ENCODE assay signal across 8 cellular contexts in genomic region chr4:472881-473574, GRCh38. TPM values are rescaled to one million over a fixed set of nuclear protein-coding genes. Genes with fewer than 3 reads are reported as not detected.
DNase-seq lines count a peak whose midpoint lies in the region; ATAC-seq, FAIRE-seq and TF ChIP-seq lines count a peak whose summit lies in the region.

No MANE protein-coding gene starts in this region.

- TF ChIP-seq CTCF in foreskin fibroblast (IDR thresholded peaks at IDR 0.05; ENCODE audit: low read depth, low read length): no peak
- TF ChIP-seq CTCF in pancreas (IDR thresholded peaks at IDR 0.05): no peak
- TF ChIP-seq CTCF in GM10248 (IDR thresholded peaks at IDR 0.05; ENCODE audit: control extremely low read depth, extremely low read depth, low read depth, missing control alignments): no peak

- POLR2A ChIA-PET in GM10248 (lab: Yijun Ruan, JAX): no interaction called here

- no peaks in the 10 kb centered on the region for H4K20me1 ChIP-seq in BLaER1

- H3K27ac Mint-ChIP-seq in T-helper 17 cell: peak overlapping the region; percentile 98

- intact Hi-C loops in pancreas (cut with DNase I): no loop called here

- H3K36me3 ChIP-seq in BLaER1: peaks cover 42% of the 10 kb centered on the region
- H3K36me3 ChIP-seq in pancreas: peaks cover 9 to 32% (median 16%) of the 10 kb centered on the region in 3 donors

- H3K27ac ChIP-seq in BLaER1 (peak overlapping the region; percentile 94), pancreas (peak overlapping the region; percentile 71 to 90 (median 88))

- peak overlapping the region; percentile 96 for H3K4me3 Mint-ChIP-seq in T-helper 17 cell

- peak overlapping the region; percentile 76 for H3K4me2 ChIP-seq in BLaER1

- peak overlapping the region; percentile 81 for H3K4me3 ChIP-seq in BLaER1
- H3K4me3 ChIP-seq in foreskin fibroblast (ENCODE audit: low read depth in 1 of 2, low read length in 2 of 2): peak overlapping the region; percentile 77 to 92
- H3K4me3 ChIP-seq in pancreas: peak overlapping the region; percentile 75 to 95 (median 82)

- H3K9ac ChIP-seq in BLaER1: peak overlapping the region; percentile 92

- DNase-seq in T-helper 17 cell (peak in 1 of 3 donors; percentile 13), foreskin fibroblast (peak; percentile 3 to 32), pancreas (peak in 1 of 6 donors; percentile 16), GM10248 (ENCODE audit: extremely low spot score) (no peak), NK-92 (lab: John Stamatoyannopoulos, UW; ENCODE audit: unreplicated experiment) (no peak)

- FAIRE-seq in pancreas (lab: Jason Lieb, UNC): no peak

- ATAC-seq in GM21825 (IDR thresholded peaks at IDR 0.05; ENCODE audit: unreplicated experiment) (peak; percentile 1), T-helper 17 cell (no peak), pancreas (peak; percentile 6 to 28 (median 12)), HG02885 (IDR thresholded peaks at IDR 0.05; ENCODE audit: poor library complexity, unreplicated experiment) (no peak)

- H3K27me3 Mint-ChIP-seq in T-helper 17 cell: no peaks in the 10 kb centered on the region

- no peaks in the 10 kb centered on the region for H3K27me3 ChIP-seq in BLaER1
- H3K27me3 ChIP-seq in pancreas: no peaks in the 10 kb centered on the region

- H3K4me1 Mint-ChIP-seq in T-helper 17 cell: peaks cover 12% of the 10 kb centered on the region

- CTCF ChIA-PET in GM10248 (lab: Yijun Ruan, JAX): interaction anchor here (1.1 to 1.6 kb wide), 3 partner anchors 10 to 136 kb away, joined by 3 to 5 read pairs (median 4); partner anchors contain the start of gene ZNF141

- H3K9me3 ChIP-seq in BLaER1 (peaks cover 57% of the 10 kb centered on the region), T-helper 17 cell (ENCODE audit: control insufficient read depth, low read length, poor library complexity, severe bottlenecking) (peaks cover 31% of the 10 kb centered on the region), pancreas (no peaks in the 10 kb centered on the region)

- no peaks in the 10 kb centered on the region for H3K36me3 Mint-ChIP-seq in T-helper 17 cell (ENCODE audit: low read depth)

- WGBS in pancreas, 2 donors: 5 to 6% methylated on average over 17 of the region's 17 CpGs

- H3K4me1 ChIP-seq in BLaER1 (peaks cover 8% of the 10 kb centered on the region), pancreas (peaks cover 5 to 10% (median 9%) of the 10 kb centered on the region in 3 donors)

RNA-seq across cellular contexts. Expression of gene ZNF721, which starts 25.9 kb away (rescaled TPM):
- total RNA-seq in T-helper 17 cell (10 to 100 TPM; 26.3 to 38.9 TPM), pancreas (10 to 100 TPM; 10.7 to 19.6 (median 13.8) TPM)
- 1 to 10 TPM; 7.3 to 10.0 TPM for polyA plus RNA-seq in pancreas

RNA-seq across cellular contexts. Expression of gene PIGG, which starts 26.0 kb away (rescaled TPM):
- total RNA-seq in T-helper 17 cell (10 to 100 TPM; 68.1 to 69.8 TPM), pancreas (10 to 100 TPM; 15.4 to 32.7 (median 22.6) TPM)
- polyA plus RNA-seq in pancreas: 10 to 100 TPM; 42.1 to 47.4 TPM

Comparison
In these comparisons a context has a peak if more than half of its experiments do, and no peak if none do; other contexts are left out.
1. ATAC-seq: peak in GM21825 (single experiment) and pancreas (4 of 4); none in T-helper 17 cell (single experiment) and HG02885 (single experiment).
2. DNase-seq: peak in foreskin fibroblast (2 of 2); none in GM10248 (single experiment) and NK-92 (single experiment).
3. Peak in every context shown above with its lines, with median percentiles within 50 percentile points of each other: H3K4me3 ChIP-seq.